ENCODE assay signal across 13 cellular contexts in genomic region chr17:21375162-21375560, GRCh38.
"Had no signal": no experiment of that assay in that cellular context is flagged by ENCODE, and none has a peak within 500 bp of the region (broad histone marks: within the 10 kb centered on the region; RNA-seq: fewer than 3 reads in every experiment).

No MANE protein-coding gene starts in this region.

- H3K36me3 ChIP-seq: heart right ventricle, left lung, prostate gland, right lobe of liver had no signal

- H3K9me3 ChIP-seq: heart right ventricle, left lung, prostate gland, right lobe of liver had no signal

- DNase-seq: activated CD4-positive, alpha-beta T cell treated with anti-CD3 and anti-CD28 coated beads, Interleukin-2, amount 50 U/mL, for 4 hours; activated gamma-delta T cell; activated T-cell treated with anti-CD3 and anti-CD28 coated beads, Interleukin-2, amount 50 U/mL, for 1 hour; effector CD4-positive, alpha-beta T cell; heart right ventricle; mesenchymal stem cell; right lobe of liver; trophoblast cell had no signal

- H3K4me1 ChIP-seq: prostate gland had no signal

- H3K27ac Mint-ChIP-seq: stimulated activated memory B cell treated with anti-CD40 and anti-IgM and Interleukin-4, amounts not matched to agents 10 μg/mL and 1 μg/mL and 100 μg/mL, for 72 hours had no signal

- H3K27ac ChIP-seq: coronary artery, left lung, prostate gland, right lobe of liver had no signal

- ATAC-seq: activated CD4-positive, CD25-positive, alpha-beta regulatory T cell treated with anti-CD3 and anti-CD28 coated beads, Interleukin-2, amount 50 U/mL, for 24 hours; left lung; right lobe of liver; stimulated activated memory B cell treated with anti-CD40 and anti-IgM and Interleukin-4, amounts not matched to agents 10 μg/mL and 1 μg/mL and 100 μg/mL, for 72 hours had no signal

- H3K4me3 ChIP-seq: left lung, right lobe of liver had no signal

- H3K36me3 Mint-ChIP-seq: stimulated activated memory B cell treated with anti-CD40 and anti-IgM and Interleukin-4, amounts not matched to agents 10 μg/mL and 1 μg/mL and 100 μg/mL, for 72 hours had no signal

- H3K9me3 Mint-ChIP-seq: stimulated activated memory B cell treated with anti-CD40 and anti-IgM and Interleukin-4, amounts not matched to agents 10 μg/mL and 1 μg/mL and 100 μg/mL, for 72 hours had no signal
